ENCODE assay signal across 16 cellular contexts in genomic region chr15:35038655-35039534, GRCh38. TPM values are rescaled to one million over a fixed set of nuclear protein-coding genes. Genes with fewer than 3 reads are reported as not detected.
DNase-seq lines count a peak whose midpoint lies in the region; ATAC-seq and TF ChIP-seq lines count a peak whose summit lies in the region.
"Had no signal": no experiment of that assay in that cellular context is flagged by ENCODE, and none has a peak within 500 bp of the region (broad histone marks: within the 10 kb centered on the region; RNA-seq: fewer than 3 reads in every experiment).

No MANE protein-coding gene starts in this region.

- no peak overlapping the region for H3K18ac ChIP-seq in mesenchymal stem cell (ENCODE audit: low read depth in 1 of 2, low read length in 2 of 2)

- DNase-seq in AG09309 (ENCODE audit: low read depth): peak; percentile 31
- peak; percentile 3 for DNase-seq in brain microvascular endothelial cell
- peak; percentile 78 for DNase-seq in mesenchymal stem cell
- no peak for DNase-seq in NCI-H1092 treated with DMSO at 0.1 percent for 48 hours (lab: John Stamatoyannopoulos, UW)
- DNase-seq in NCI-H2227 treated with DMSO at 0.1 percent for 48 hours (lab: John Stamatoyannopoulos, UW): no peak
- DNase-seq in stimulated activated CD4-positive, alpha-beta T cell treated with anti-CD3 and anti-CD28 coated beads, Interleukin-12 subunit alpha, Interleukin-12 subunit beta, amount 100 ng/mL, for 4 hours: no peak
- DNase-seq: activated B cell treated with CpG ODN at 0.5 μM for 24 hours; activated naive CD8-positive, alpha-beta T cell treated with anti-CD3 and anti-CD28 coated beads for 36 hours; cortex of kidney; Karpas-422; NCI-H2107; stimulated activated CD4-positive, alpha-beta T cell treated with anti-CD3 and anti-CD28 coated beads, Interleukin-2, amount 100 ng/mL, for 24 hours had no signal

- no peaks in the 10 kb centered on the region for H3K79me1 ChIP-seq in mesenchymal stem cell (replicated peaks; ENCODE audit: low read length, poor library complexity, severe bottlenecking)

- no peak overlapping the region for H2BK5ac ChIP-seq in mesenchymal stem cell (ENCODE audit: low read depth, low read length, poor library complexity, severe bottlenecking)

- no peak for ATAC-seq in GM19452 (IDR thresholded peaks at IDR 0.05; ENCODE audit: unreplicated experiment)
- ATAC-seq: foreskin keratinocyte had no signal

- H3K23ac ChIP-seq in mesenchymal stem cell (ENCODE audit: low read length in 2 of 2): no peak overlapping the region

- peaks cover 11% of the 10 kb centered on the region for H3K4me1 ChIP-seq in HUES6 (ENCODE audit: control insufficient read depth, insufficient read depth, low read length)
- H3K4me1 ChIP-seq in mesenchymal stem cell (ENCODE audit: control insufficient read depth, insufficient read depth, low read depth, low read length): no peaks in the 10 kb centered on the region
- H3K4me1 ChIP-seq: tibial nerve had no signal

- H4K91ac ChIP-seq in mesenchymal stem cell (ENCODE audit: low read length): no peak overlapping the region

- H3K4me3 ChIP-seq in AG09309 (ENCODE audit: control insufficient read depth, low read depth, low read length) (no peak overlapping the region), HUES6 (ENCODE audit: low read depth, low read length) (0 out of 2 replicates have a peak overlapping the region, but pooled peaks have one; percentile 14), brain microvascular endothelial cell (ENCODE audit: low read depth, low read length) (no peak overlapping the region), mesenchymal stem cell (ENCODE audit: insufficient read depth in 1 of 2, low read depth in 1 of 2, low read length in 2 of 2) (no peak overlapping the region)
- H3K4me3 ChIP-seq: tibial nerve had no signal

- H4K8ac ChIP-seq in mesenchymal stem cell (ENCODE audit: low read length): no peak overlapping the region

- no peak overlapping the region for H3K4ac ChIP-seq in mesenchymal stem cell (ENCODE audit: low read depth in 1 of 2, low read length in 2 of 2)

- 25% methylated on average over 2 of the region's 6 CpGs for WGBS in mesenchymal stem cell

- no peak overlapping the region for H2AK5ac ChIP-seq in mesenchymal stem cell (ENCODE audit: low read length, severe bottlenecking)

- no peak overlapping the region for H3K14ac ChIP-seq in mesenchymal stem cell (ENCODE audit: low read length in 2 of 2)

- H2BK12ac ChIP-seq in mesenchymal stem cell (ENCODE audit: low read length in 2 of 2): no peak overlapping the region

- TF ChIP-seq CTCF in AG09309 (IDR thresholded peaks at IDR 0.05; ENCODE audit: control insufficient read depth, insufficient read depth, low read depth, low read length, missing control alignments) (no peak), brain microvascular endothelial cell (IDR thresholded peaks at IDR 0.05; ENCODE audit: low read depth, low read length, missing control alignments) (no peak)

- H3K27me3 ChIP-seq in HUES6 (ENCODE audit: control insufficient read depth, insufficient read depth, low read length) (no peaks in the 10 kb centered on the region), brain microvascular endothelial cell (replicated peaks) (no peaks in the 10 kb centered on the region), mesenchymal stem cell (ENCODE audit: control insufficient read depth in 1 of 2, insufficient read depth in 1 of 2, low read length in 2 of 2) (no peaks in the 10 kb centered on the region)
- H3K27me3 ChIP-seq: foreskin keratinocyte, tibial nerve had no signal

- peak overlapping the region; percentile 75 for H3K27ac ChIP-seq in HUES6 (ENCODE audit: low read depth, low read length)
- no peak overlapping the region for H3K27ac ChIP-seq in brain microvascular endothelial cell
- no peak overlapping the region for H3K27ac ChIP-seq in mesenchymal stem cell (ENCODE audit: low read length, poor library complexity, severe bottlenecking)
- H3K27ac ChIP-seq: foreskin keratinocyte, tibial nerve had no signal

- H3K9me3 ChIP-seq in HUES6 (ENCODE audit: control insufficient read depth, insufficient read depth, low read depth, low read length) (no peaks in the 10 kb centered on the region), mesenchymal stem cell (ENCODE audit: control insufficient read depth, low read length) (no peaks in the 10 kb centered on the region)
- H3K9me3 ChIP-seq: tibial nerve had no signal

- no peak overlapping the region for H3K4me2 ChIP-seq in mesenchymal stem cell (ENCODE audit: low read length, poor library complexity, severe bottlenecking)

- no peak overlapping the region for H2BK15ac ChIP-seq in mesenchymal stem cell (ENCODE audit: low read depth, poor library complexity, severe bottlenecking)

- H3K36me3 ChIP-seq in HUES6 (ENCODE audit: control insufficient read depth, insufficient read depth, low read length): no peaks in the 10 kb centered on the region
- no peaks in the 10 kb centered on the region for H3K36me3 ChIP-seq in brain microvascular endothelial cell (replicated peaks)
- H3K36me3 ChIP-seq in mesenchymal stem cell (ENCODE audit: control insufficient read depth in 1 of 2, insufficient read depth in 2 of 2, low read depth in 1 of 2, low read length in 2 of 2): no peaks in the 10 kb centered on the region
- H3K36me3 ChIP-seq: tibial nerve had no signal

- no peak overlapping the region for H2AFZ ChIP-seq in mesenchymal stem cell (ENCODE audit: low read depth, low read length)

- in situ Hi-C loops in brain microvascular endothelial cell (cut with HindIII; ENCODE audit: low pct_ligation_motif_present, low sequenced_read_pairs): no loop called here

- no peak overlapping the region for H2BK120ac ChIP-seq in mesenchymal stem cell (ENCODE audit: low read depth, low read length)

- H3K9ac ChIP-seq in HUES6 (ENCODE audit: low read length) (no peak overlapping the region), mesenchymal stem cell (ENCODE audit: low read length) (no peak overlapping the region)

RNA-seq across cellular contexts. Expression of gene NANOGP8, which starts 46.2 kb away (rescaled TPM):
- not detected for polyA plus RNA-seq in mesenchymal stem cell (2013, experiment 1 of 2)
- not detected for polyA plus RNA-seq in mesenchymal stem cell (2013, experiment 2 of 2)
- polyA plus RNA-seq: foreskin keratinocyte had no signal

RNA-seq across cellular contexts. Expression of gene ZNF770, which starts 50.8 kb away (rescaled TPM):
- 17.9 TPM for polyA plus RNA-seq in mesenchymal stem cell (2013, experiment 1 of 2)
- 18.7 TPM for polyA plus RNA-seq in mesenchymal stem cell (2013, experiment 2 of 2)

Comparison
In these comparisons a context has a peak if more than half of its experiments do, and no peak if none do; other contexts are left out.
1. DNase-seq: peak in AG09309 (single experiment), brain microvascular endothelial cell (single experiment) and mesenchymal stem cell (single experiment); none in NCI-H1092 treated with DMSO at 0.1 percent for 48 hours (single experiment), NCI-H2227 treated with DMSO at 0.1 percent for 48 hours (single experiment) and stimulated activated CD4-positive, alpha-beta T cell treated with anti-CD3 and anti-CD28 coated beads, Interleukin-12 subunit alpha, Interleukin-12 subunit beta, amount 100 ng/mL, for 4 hours (single experiment).